16 cellular contexts compared by ENCODE assay signal in the genomic region with DNA sequence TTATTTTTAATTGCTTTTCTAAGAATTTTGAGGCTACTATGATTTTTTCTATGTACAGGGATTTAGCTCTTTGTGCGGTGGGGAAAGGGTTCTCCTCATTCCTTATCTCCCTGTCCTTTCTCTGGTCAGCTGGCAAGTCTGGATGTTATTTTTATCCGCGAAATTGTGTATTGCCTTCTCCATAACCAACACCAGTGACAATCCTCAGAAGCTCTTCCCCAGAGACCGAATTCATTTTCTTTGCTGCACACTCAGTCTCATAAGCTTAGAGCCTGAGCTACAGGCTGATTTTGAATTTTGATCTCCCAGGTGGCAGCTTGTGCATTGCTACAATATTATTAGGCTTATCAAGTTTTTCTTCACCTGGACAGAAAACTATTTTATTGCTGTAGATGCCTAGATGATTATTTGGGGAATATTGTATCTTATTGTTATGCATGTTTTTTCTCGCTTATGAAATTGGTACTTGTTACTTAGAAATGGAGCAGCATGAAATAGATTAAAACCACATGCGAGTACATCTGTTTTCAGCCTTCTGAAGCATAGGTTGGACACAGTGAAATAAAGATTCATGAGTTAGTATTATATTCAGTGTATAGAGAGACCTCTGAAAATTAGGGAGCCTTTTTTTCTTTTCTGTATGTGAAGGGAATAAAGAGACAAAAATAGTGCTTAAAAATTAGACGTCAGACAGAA. TPM values are rescaled to one million over a fixed set of nuclear protein-coding genes. Genes with fewer than 3 reads are reported as not detected.
DNase-seq lines count a peak whose midpoint lies in the region; ATAC-seq, FAIRE-seq and TF ChIP-seq lines count a peak whose summit lies in the region.
"Had no signal": no experiment of that assay in that cellular context is flagged by ENCODE, and none has a peak within 500 bp of the region (broad histone marks: within the 10 kb centered on the region; RNA-seq: fewer than 3 reads in every experiment).

No MANE protein-coding gene starts in this region.

- peaks cover 17% of the 10 kb centered on the region for H3K4me1 Mint-ChIP-seq in CD14-positive monocyte
- H3K4me1 Mint-ChIP-seq in endodermal cell = peaks cover 8% of the 10 kb centered on the region
- H3K4me1 Mint-ChIP-seq in nephron = peaks cover 15% of the 10 kb centered on the region

- H3K4me3 Mint-ChIP-seq in CD14-positive monocyte (no peak overlapping the region), endodermal cell (no peak overlapping the region), nephron (peak overlapping the region in 1 of 3 experiments; percentile 7)
- H3K4me3 Mint-ChIP-seq: activated T-helper 1 cell treated with anti-CD3 and anti-CD28 coated beads, Interleukin-12 subunit alpha, Interleukin-12 subunit beta, Interleukin-2, Interleukin-4 antibody, amounts not matched to agents 30 ng/mL and 10 ng/mL and 1 ng/mL, durations not matched to agents 14 hours and 24 hours and 36 hours had no signal

- H3K4me2 ChIP-seq in OCI-LY7 (ENCODE audit: low read length) = peak overlapping the region; percentile 91

- no TSS peak for BruUV-seq in OCI-LY7 (replicated peaks; lab: Mats Ljungman, UMichigan)

- FAIRE-seq in kidney (lab: Jason Lieb, UNC) = no peak
- FAIRE-seq: TTC549 had no signal

- no peaks in the 10 kb centered on the region for H3K9me3 Mint-ChIP-seq in CD14-positive monocyte
- H3K9me3 Mint-ChIP-seq in endodermal cell = no peaks in the 10 kb centered on the region
- H3K9me3 Mint-ChIP-seq in nephron = no peaks in the 10 kb centered on the region
- H3K9me3 Mint-ChIP-seq: activated T-helper 1 cell treated with anti-CD3 and anti-CD28 coated beads, Interleukin-12 subunit alpha, Interleukin-12 subunit beta, Interleukin-2, Interleukin-4 antibody, amounts not matched to agents 30 ng/mL and 10 ng/mL and 1 ng/mL, durations not matched to agents 14 hours and 24 hours and 36 hours had no signal

- H3K27ac Mint-ChIP-seq in CD14-positive monocyte (peak overlapping the region in 4 of 7 donors; percentile 12 to 30 (median 17)), endodermal cell (no peak overlapping the region), nephron (peak overlapping the region in 2 of 3 experiments; percentile 50 to 53)
- H3K27ac Mint-ChIP-seq: activated T-helper 1 cell treated with anti-CD3 and anti-CD28 coated beads, Interleukin-12 subunit alpha, Interleukin-12 subunit beta, Interleukin-2, Interleukin-4 antibody, amounts not matched to agents 30 ng/mL and 10 ng/mL and 1 ng/mL, durations not matched to agents 14 hours and 24 hours and 36 hours had no signal

- H3K27ac ChIP-seq in OCI-LY7 (ENCODE audit: low read depth, low read length, poor library complexity, severe bottlenecking) = peak overlapping the region; percentile 88
- peak overlapping the region; percentile 16 for H3K27ac ChIP-seq in endodermal cell (ENCODE audit: low read depth, low read length)
- H3K27ac ChIP-seq in kidney (ENCODE audit: low read depth in 2 of 2, low read length in 2 of 2) = no peak overlapping the region

- no peak for DNase-seq in CD14-positive monocyte (ENCODE audit: low spot score)
- DNase-seq in OCI-LY7 (ENCODE audit: low spot score) = no peak
- no peak for DNase-seq in endodermal cell
- DNase-seq in activated CD8-positive, alpha-beta memory T cell treated with anti-CD3 and anti-CD28 coated beads for 24 hours = no peak
- no peak for DNase-seq in kidney
- DNase-seq: activated CD4-positive, alpha-beta T cell treated with anti-CD3 and anti-CD28 coated beads, Interleukin-2, amount 50 U/mL, for 4 hours; anterior cingulate cortex; NCI-H1694 treated with DMSO at 0.1 percent for 48 hours; NCI-H748 treated with DMSO at 0.1 percent for 48 hours; small intestine; stimulated activated naive CD8-positive, alpha-beta T cell treated with anti-CD3 and anti-CD28 coated beads, Interleukin-15, Interleukin-2, amounts not matched to agents 100 U/mL and 50 U/mL, for 24 hours had no signal

- no peak for TF ChIP-seq CTCF in CD14-positive monocyte (IDR thresholded peaks at IDR 0.05)
- TF ChIP-seq CTCF in OCI-LY7 (conservative IDR thresholded peaks at IDR 0.05; ENCODE audit: low read length) = no peak
- no peak for TF ChIP-seq CTCF in endodermal cell (conservative IDR thresholded peaks at IDR 0.05)
- TF ChIP-seq CTCF in nephron (IDR thresholded peaks at IDR 0.05; ENCODE audit: unreplicated experiment in 3 of 3) = no peak
- no peak for TF ChIP-seq CTCF in kidney (IDR thresholded peaks at IDR 0.05; ENCODE audit: borderline replicate concordance, extremely low read depth, insufficient read depth)

- H2AFZ ChIP-seq in OCI-LY7 (ENCODE audit: low read length) = 0 out of 2 replicates have a peak overlapping the region, but pooled peaks have one; percentile 19

- peaks cover 29 to 40% of the 10 kb centered on the region in 2 donors for H3K36me3 Mint-ChIP-seq in CD14-positive monocyte
- no peaks in the 10 kb centered on the region for H3K36me3 Mint-ChIP-seq in endodermal cell (ENCODE audit: low read depth)
- peaks cover 17% of the 10 kb centered on the region for H3K36me3 Mint-ChIP-seq in nephron (ENCODE audit: low read depth)

- peaks cover 91% of the 10 kb centered on the region for H3K79me2 ChIP-seq in OCI-LY7 (ENCODE audit: insufficient read depth, low read depth, low read length)

- intact Hi-C loops in CD14-positive monocyte (cut with micrococcal nuclease) (no loop called here), OCI-LY7 (cut with micrococcal nuclease; ENCODE audit: unreplicated experiment) (loop anchor here (2.0 to 5.0 kb wide), 2 partner anchors 21 to 218 kb away; no protein-coding TSS in a partner anchor), kidney (cut with DNase I) (no loop called here)

- H3K9me3 ChIP-seq in OCI-LY7 (ENCODE audit: low read length) (no peaks in the 10 kb centered on the region), endodermal cell (ENCODE audit: control insufficient read depth, low read length) (no peaks in the 10 kb centered on the region), kidney (ENCODE audit: control insufficient read depth in 1 of 2, low read length in 2 of 2) (no peaks in the 10 kb centered on the region)

- no peaks in the 10 kb centered on the region for H3K9me2 ChIP-seq in OCI-LY7 (ENCODE audit: insufficient read depth, low read length)

- H3K4me3 ChIP-seq in OCI-LY7 (ENCODE audit: low read depth, low read length, poor library complexity, severe bottlenecking) = no peak overlapping the region
- no peak overlapping the region for H3K4me3 ChIP-seq in endodermal cell (ENCODE audit: low read length)
- no peak overlapping the region for H3K4me3 ChIP-seq in kidney (ENCODE audit: low read length in 2 of 2)

- no peaks in the 10 kb centered on the region for H4K20me1 ChIP-seq in OCI-LY7 (ENCODE audit: insufficient read depth, low read length)

- 88 to 95% methylated on average over 4 to 6 of the region's 7 CpGs for WGBS in endodermal cell (ENCODE audit: insufficient coverage in 1 of 2, insufficient read length in 1 of 2), 2 experiments

- ATAC-seq in HG03095 (IDR thresholded peaks at IDR 0.05; ENCODE audit: unreplicated experiment) (no peak), GM18870 (IDR thresholded peaks at IDR 0.05; ENCODE audit: unreplicated experiment) (no peak)
- ATAC-seq: stimulated activated naive CD8-positive, alpha-beta T cell treated with anti-CD3 and anti-CD28 coated beads, Interleukin-15, Interleukin-2, amounts not matched to agents 100 U/mL and 50 U/mL, for 24 hours had no signal

- POLR2A ChIA-PET in OCI-LY7 (lab: Charles Lee) = interaction anchor here (0.6 to 8.4 kb wide), 13 partner anchors 12 to 271 kb away, joined by 3 to 114 read pairs (median 4); no protein-coding TSS in a partner anchor

- peaks cover 35% of the 10 kb centered on the region for H3K36me3 ChIP-seq in OCI-LY7 (ENCODE audit: insufficient read depth, low read length)
- peaks cover 14% of the 10 kb centered on the region for H3K36me3 ChIP-seq in endodermal cell (ENCODE audit: control insufficient read depth, insufficient read depth, low read length)
- peaks cover 3 to 19% of the 10 kb centered on the region in 2 donors for H3K36me3 ChIP-seq in kidney (ENCODE audit: control insufficient read depth in 1 of 2, insufficient read depth in 2 of 2, low read length in 2 of 2)

- H3K4me1 ChIP-seq in OCI-LY7 (ENCODE audit: insufficient read depth, low read length, poor library complexity, severe bottlenecking) = peaks cover 85% of the 10 kb centered on the region
- peaks cover 11% of the 10 kb centered on the region for H3K4me1 ChIP-seq in endodermal cell (ENCODE audit: control insufficient read depth, insufficient read depth, low read length)
- peaks cover 13 to 39% of the 10 kb centered on the region in 2 donors for H3K4me1 ChIP-seq in kidney (ENCODE audit: control insufficient read depth in 1 of 2, insufficient read depth in 1 of 2, low read depth in 1 of 2, low read length in 2 of 2)

- H3K9ac ChIP-seq in endodermal cell (ENCODE audit: extremely low read depth, low read length, poor library complexity, severe bottlenecking) (no peak overlapping the region), kidney (ENCODE audit: low read length in 2 of 2) (peak overlapping the region in 1 of 2 donors; percentile 6)

- CTCF ChIA-PET in OCI-LY7 (lab: Charles Lee; ENCODE audit: unreplicated experiment) = interaction anchor here (0.6 to 0.9 kb wide), 3 partner anchors 10 to 94 kb away, joined by 3 to 6 read pairs (median 3); no protein-coding TSS in a partner anchor

- H3K27me3 Mint-ChIP-seq in CD14-positive monocyte (ENCODE audit: low read depth in 3 of 3) (no peaks in the 10 kb centered on the region), endodermal cell (ENCODE audit: insufficient read depth) (no peaks in the 10 kb centered on the region), nephron (ENCODE audit: low read depth) (no peaks in the 10 kb centered on the region)

- no peaks in the 10 kb centered on the region for H3K27me3 ChIP-seq in endodermal cell (ENCODE audit: control insufficient read depth, insufficient read depth, low read length, poor library complexity, severe bottlenecking)

RNA-seq across cellular contexts. Expression of gene CPEB4, which starts 27.3 kb away (rescaled TPM):
- polyA plus RNA-seq in CD14-positive monocyte (10 to 100 TPM; 10.7 to 13.9 TPM), kidney (ENCODE audit: insufficient read depth, low read depth, low replicate concordance) (9.5 TPM)
- total RNA-seq in OCI-LY7 (2014; rRNA removed; shearing (Covaris generic)) = 11.8 and 12.6 TPM in 2 replicates
- total RNA-seq in OCI-LY7 (2022) (21.5 and 31.8 TPM in 2 replicates), endodermal cell (10 to 100 TPM in 1 of 2 donors, 1 to 10 TPM in 1; 9.4 to 11.3 TPM), kidney (73.0 TPM)
- 9.7 TPM for polyA plus RNA-seq in endodermal cell (2013, experiment 1 of 2)
- polyA plus RNA-seq in endodermal cell (2013, experiment 2 of 2) = 9.3 TPM

Comparison
In these comparisons a context has a peak if more than half of its experiments do, and no peak if none do; other contexts are left out.
1. H3K27ac ChIP-seq: peak in OCI-LY7 (single experiment) and endodermal cell (single experiment); none in kidney (0 of 2).